Comparison of ENCODE assay signal across 20 cellular contexts in the genomic region with DNA sequence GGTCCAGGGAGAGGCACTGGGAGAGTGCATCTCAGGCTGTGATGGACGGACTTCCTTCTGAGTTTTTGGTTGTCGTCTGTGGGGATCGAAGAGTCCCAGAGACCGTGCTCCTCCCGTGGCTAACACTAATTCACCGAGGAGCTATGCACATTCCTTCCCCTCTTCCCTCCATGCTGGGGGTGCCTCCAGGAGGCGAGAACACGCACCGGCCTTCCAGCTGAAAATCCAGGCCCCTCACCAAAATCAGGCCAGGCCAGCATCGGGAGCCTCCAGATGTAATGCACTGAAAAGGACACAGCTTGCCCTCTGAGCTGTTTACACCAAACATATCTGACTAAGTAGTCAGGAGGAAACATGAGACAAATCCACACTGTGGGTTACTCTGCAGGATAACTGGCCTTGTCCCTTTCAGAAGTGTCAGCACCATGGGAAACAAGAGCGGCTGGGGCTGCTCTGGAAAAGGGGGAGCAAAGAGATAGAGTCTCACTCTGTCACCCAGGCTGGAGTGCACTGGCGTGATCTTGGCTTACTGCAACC. TPM values are rescaled to one million over a fixed set of nuclear protein-coding genes. Genes with fewer than 3 reads are reported as not detected.
DNase-seq lines count a peak whose midpoint lies in the region; ATAC-seq and TF ChIP-seq lines count a peak whose summit lies in the region.
"Had no signal": no experiment of that assay in that cellular context is flagged by ENCODE, and none has a peak within 500 bp of the region (broad histone marks: within the 10 kb centered on the region; RNA-seq: fewer than 3 reads in every experiment).

No MANE protein-coding gene starts in this region.

- no peaks in the 10 kb centered on the region for H4K20me1 ChIP-seq in H9 (ENCODE audit: control insufficient read depth, insufficient read depth, insufficient read length)

- H3K9me3 Mint-ChIP-seq in H9 (no peaks in the 10 kb centered on the region), chondrocyte (ENCODE audit: low read depth) (no peaks in the 10 kb centered on the region)
- H3K9me3 Mint-ChIP-seq: activated CD8-positive, alpha-beta T cell treated with anti-CD3 and anti-CD28 coated beads for 36 hours; memory B cell; WTC11 had no signal

- H3K4me3 Mint-ChIP-seq in H9 (no peak overlapping the region), chondrocyte (ENCODE audit: unreplicated experiment) (no peak overlapping the region)
- H3K4me3 Mint-ChIP-seq: activated CD8-positive, alpha-beta T cell treated with anti-CD3 and anti-CD28 coated beads for 36 hours; memory B cell; T-helper 17 cell; WTC11 had no signal

- peaks cover 2% of the 10 kb centered on the region; the same call in 1 of the 2 replicates for H3K27me3 Mint-ChIP-seq in H9 (ENCODE audit: low read depth)
- H3K27me3 Mint-ChIP-seq in chondrocyte (ENCODE audit: low read depth): peaks cover 4% of the 10 kb centered on the region
- H3K27me3 Mint-ChIP-seq: activated CD8-positive, alpha-beta T cell treated with anti-CD3 and anti-CD28 coated beads for 36 hours; memory B cell had no signal

- H3K27ac ChIP-seq in H9 (ENCODE audit: insufficient read length, low read depth, low read length) (no peak overlapping the region), mesenchymal stem cell (ENCODE audit: low read length, poor library complexity, severe bottlenecking) (no peak overlapping the region), spleen (no peak overlapping the region)
- H3K27ac ChIP-seq: breast epithelium, heart left ventricle, SJCRH30 had no signal

- no peak overlapping the region for H4K8ac ChIP-seq in H9 (replicated peaks; ENCODE audit: insufficient read length, low read depth, low read length)
- peak overlapping the region; percentile 8 for H4K8ac ChIP-seq in mesenchymal stem cell (ENCODE audit: low read length)

- DNase-seq in H9 (no peak), chondrocyte (ENCODE audit: low spot score) (peak; percentile 13), mesenchymal stem cell (peak; percentile 82), spleen (peak; percentile 35), cerebellar nuclear complex (lab: John Stamatoyannopoulos, UW) (no peak)
- DNase-seq in stimulated activated CD4-positive, alpha-beta T cell treated with anti-CD3 and anti-CD28 coated beads, Interleukin-1b, Interleukin-23, amount 100 ng/mL, for 48 hours: no peak
- DNase-seq: activated CD8-positive, alpha-beta T cell treated with anti-CD3 and anti-CD28 coated beads for 36 hours; BE2C; erythroblast; heart left ventricle; NCI-H2171 treated with DMSO at 0.1 percent for 48 hours; OCI-M1; T-helper 17 cell had no signal

- intact Hi-C loops in spleen (cut with DNase I; ENCODE audit: low total_unique reads): no loop called here

- no peak overlapping the region for H3K56ac ChIP-seq in H9 (ENCODE audit: insufficient read length, low read depth, low read length)

- H3K79me2 ChIP-seq in H9 (ENCODE audit: insufficient read depth, low read length): no peaks in the 10 kb centered on the region

- H2AFZ ChIP-seq in H9 (ENCODE audit: low read length) (no peak overlapping the region), mesenchymal stem cell (ENCODE audit: low read depth, low read length) (peak overlapping the region; percentile 18)

- TF ChIP-seq POLR2A in spleen (IDR thresholded peaks at IDR 0.05): no peak

- no peaks in the 10 kb centered on the region for H3K36me3 Mint-ChIP-seq in H9 (ENCODE audit: insufficient read depth in 1 of 3, low read depth in 3 of 3)
- no peaks in the 10 kb centered on the region for H3K36me3 Mint-ChIP-seq in chondrocyte (ENCODE audit: low read depth)
- H3K36me3 Mint-ChIP-seq: memory B cell, WTC11 had no signal

- H3K4me1 ChIP-seq in H9 (ENCODE audit: insufficient read depth, low read length): no peaks in the 10 kb centered on the region
- peaks cover 9% of the 10 kb centered on the region for H3K4me1 ChIP-seq in mesenchymal stem cell (ENCODE audit: control insufficient read depth, insufficient read depth, low read depth, low read length)
- peaks cover 0 to 16% (median 5%) of the 10 kb centered on the region in 6 donors for H3K4me1 ChIP-seq in spleen
- H3K4me1 ChIP-seq: breast epithelium had no signal

- no peaks in the 10 kb centered on the region for H3K27me3 ChIP-seq in H9 (ENCODE audit: insufficient read depth, low read length)
- H3K27me3 ChIP-seq in mesenchymal stem cell (ENCODE audit: control insufficient read depth in 1 of 2, insufficient read depth in 1 of 2, low read length in 2 of 2): peaks cover 0 to 8% of the 10 kb centered on the region in 2 experiments
- no peaks in the 10 kb centered on the region for H3K27me3 ChIP-seq in spleen (replicated peaks in 1 of 7)
- H3K27me3 ChIP-seq: BE2C, breast epithelium, heart left ventricle, SJCRH30 had no signal

- H3K4ac ChIP-seq in H9 (ENCODE audit: low read depth, low read length): no peak overlapping the region
- H3K4ac ChIP-seq in mesenchymal stem cell (ENCODE audit: low read depth in 1 of 2, low read length in 2 of 2): no peak overlapping the region

- H3K9ac ChIP-seq in H9 (ENCODE audit: extremely low read depth, insufficient read length, low read length): no peak overlapping the region
- H3K9ac ChIP-seq in mesenchymal stem cell (ENCODE audit: low read length): no peak overlapping the region

- no peak overlapping the region for H2BK120ac ChIP-seq in H9 (ENCODE audit: low read depth, low read length, poor library complexity, severe bottlenecking)
- no peak overlapping the region for H2BK120ac ChIP-seq in mesenchymal stem cell (ENCODE audit: low read depth, low read length)

- H2BK12ac ChIP-seq in H9 (ENCODE audit: insufficient read length, low read depth, low read length) (no peak overlapping the region), mesenchymal stem cell (ENCODE audit: low read length in 2 of 2) (no peak overlapping the region)

- no peak overlapping the region for H2BK20ac ChIP-seq in H9 (ENCODE audit: low read depth, low read length, poor library complexity, severe bottlenecking)

- TF ChIP-seq CTCF in H9 (conservative IDR thresholded peaks at IDR 0.05): no peak
- no peak for TF ChIP-seq CTCF in chondrocyte (IDR thresholded peaks at IDR 0.05)
- no peak for TF ChIP-seq CTCF in spleen (IDR thresholded peaks at IDR 0.05 in 8 of 11, conservative IDR thresholded peaks at IDR 0.05 in 3 of 11)

- H3K79me1 ChIP-seq in H9 (ENCODE audit: insufficient read depth, low read depth, low read length, poor library complexity, severe bottlenecking) (no peaks in the 10 kb centered on the region), mesenchymal stem cell (replicated peaks; ENCODE audit: low read length, poor library complexity, severe bottlenecking) (no peaks in the 10 kb centered on the region)

- no peak overlapping the region for H4K5ac ChIP-seq in H9 (ENCODE audit: insufficient read length, low read depth, low read length)

- H3K18ac ChIP-seq in H9 (ENCODE audit: insufficient read length, low read depth, low read length) (no peak overlapping the region), mesenchymal stem cell (ENCODE audit: low read depth in 1 of 2, low read length in 2 of 2) (peak overlapping the region; percentile 60 to 72)

- H3T11ph ChIP-seq in H9 (ENCODE audit: low read length): no peak overlapping the region

- H3K4me1 Mint-ChIP-seq in H9 (peaks cover 12 to 16% of the 10 kb centered on the region in 2 experiments; a peak in 3 of 4 replicates), chondrocyte (ENCODE audit: low read depth) (peaks cover 12% of the 10 kb centered on the region)

- H2BK5ac ChIP-seq in H9 (ENCODE audit: insufficient read length, low read length) (no peak overlapping the region), mesenchymal stem cell (ENCODE audit: low read depth, low read length, poor library complexity, severe bottlenecking) (no peak overlapping the region)

- H2AK5ac ChIP-seq in H9 (ENCODE audit: insufficient read length, low read length) (no peak overlapping the region), mesenchymal stem cell (ENCODE audit: low read length, severe bottlenecking) (no peak overlapping the region)

- H3K4me2 ChIP-seq in H9 (ENCODE audit: insufficient read depth, insufficient read length, low read length) (no peak overlapping the region), mesenchymal stem cell (ENCODE audit: low read length, poor library complexity, severe bottlenecking) (no peak overlapping the region)

- ATAC-seq in GM21619 (IDR thresholded peaks at IDR 0.05; ENCODE audit: unreplicated experiment): no peak
- ATAC-seq: activated CD8-positive, alpha-beta T cell treated with anti-CD3 and anti-CD28 coated beads for 36 hours; heart left ventricle; sciatic nerve; T-helper 17 cell; WTC11 had no signal

- peak overlapping the region in 2 of 3 experiments; percentile 50 to 74; a peak in 4 of 7 replicates for H3K27ac Mint-ChIP-seq in H9
- H3K27ac Mint-ChIP-seq in chondrocyte (ENCODE audit: unreplicated experiment): no peak overlapping the region
- H3K27ac Mint-ChIP-seq: activated CD8-positive, alpha-beta T cell treated with anti-CD3 and anti-CD28 coated beads for 36 hours; memory B cell; T-helper 17 cell; WTC11 had no signal

- H3K14ac ChIP-seq in H9 (ENCODE audit: insufficient read depth, low read length): no peak overlapping the region
- no peak overlapping the region for H3K14ac ChIP-seq in mesenchymal stem cell (ENCODE audit: low read length in 2 of 2)

- WGBS in H9 (ENCODE audit: extremely low coverage, insufficient read length, low lambda C conversion rate): no CpG with 5 or more reads among the region's 12 CpGs
- 69% methylated on average over 11 of the region's 12 CpGs for WGBS in mesenchymal stem cell
- WGBS in spleen, 5 donors: 81 to 93% (median 92%) methylated on average over 12 of the region's 12 CpGs

- no peaks in the 10 kb centered on the region for H3K36me3 ChIP-seq in mesenchymal stem cell (ENCODE audit: control insufficient read depth in 1 of 2, insufficient read depth in 2 of 2, low read depth in 1 of 2, low read length in 2 of 2)
- H3K36me3 ChIP-seq in spleen: no peaks in the 10 kb centered on the region
- H3K36me3 ChIP-seq: BE2C, breast epithelium, heart left ventricle, SJCRH30 had no signal

- H4K91ac ChIP-seq in H9 (ENCODE audit: insufficient read length, low read depth, low read length) (no peak overlapping the region), mesenchymal stem cell (ENCODE audit: low read length) (no peak overlapping the region)

- H3K9me3 ChIP-seq in H9 (ENCODE audit: control insufficient read depth, low read depth, low read length) (no peaks in the 10 kb centered on the region), mesenchymal stem cell (ENCODE audit: control insufficient read depth, low read length) (no peaks in the 10 kb centered on the region), spleen (no peaks in the 10 kb centered on the region)
- H3K9me3 ChIP-seq: BE2C, breast epithelium, heart left ventricle, SJCRH30 had no signal

- H3K4me3 ChIP-seq in mesenchymal stem cell (ENCODE audit: insufficient read depth in 1 of 2, low read depth in 1 of 2, low read length in 2 of 2) (no peak overlapping the region), spleen (no peak overlapping the region)
- H3K4me3 ChIP-seq: breast epithelium, heart left ventricle, SJCRH30 had no signal

- H3K23ac ChIP-seq in H9 (ENCODE audit: insufficient read length, low read depth, low read length) (no peak overlapping the region), mesenchymal stem cell (ENCODE audit: low read length in 2 of 2) (no peak overlapping the region)

- no peaks in the 10 kb centered on the region for H3K23me2 ChIP-seq in H9 (ENCODE audit: insufficient read length, low read depth, low read length, poor library complexity, severe bottlenecking)

- H2BK15ac ChIP-seq in H9 (ENCODE audit: low read depth, low read length): no peak overlapping the region
- no peak overlapping the region for H2BK15ac ChIP-seq in mesenchymal stem cell (ENCODE audit: low read depth, poor library complexity, severe bottlenecking)

RNA-seq across cellular contexts. Expression of a gene that starts 5.5 kb away (rescaled TPM):
- not detected in 2 replicates for total RNA-seq in H9 (2021)
- 11.4 TPM in 1 of 3 replicates, not detected in the others for total RNA-seq in chondrocyte
- not detected for polyA plus RNA-seq in mesenchymal stem cell (2013, experiment 1 of 2)
- not detected for polyA plus RNA-seq in mesenchymal stem cell (2013, experiment 2 of 2)
- 10 to 100 TPM in 4 of 7 donors, not detected in 3; 24.2 to 62.3 (median 32.6) TPM for total RNA-seq in spleen
- not detected for polyA plus RNA-seq in spleen
- total RNA-seq: activated CD8-positive, alpha-beta T cell treated with anti-CD3 and anti-CD28 coated beads for 36 hours; breast epithelium; HT1080; SJCRH30; T-helper 17 cell; WTC11 had no signal
- polyA plus RNA-seq: heart left ventricle had no signal

RNA-seq across cellular contexts. Expression of a gene that starts 14.1 kb away (rescaled TPM):
- total RNA-seq in H9 (2021) (not detected in 2 replicates), chondrocyte (not detected in 3 replicates), spleen (not detected)
- not detected for polyA plus RNA-seq in mesenchymal stem cell (2013, experiment 1 of 2)
- not detected for polyA plus RNA-seq in mesenchymal stem cell (2013, experiment 2 of 2)
- polyA plus RNA-seq in spleen: not detected
- total RNA-seq: activated CD8-positive, alpha-beta T cell treated with anti-CD3 and anti-CD28 coated beads for 36 hours; breast epithelium; heart left ventricle; HT1080; sciatic nerve; SJCRH30; T-helper 17 cell; WTC11 had no signal
- polyA plus RNA-seq: heart left ventricle had no signal

RNA-seq across cellular contexts. Expression of a gene that starts 23.3 kb away (rescaled TPM):
- total RNA-seq in H9 (2021) (3.9 and 4.3 TPM in 2 replicates), chondrocyte (7.1 to 8.7 TPM (median 8.2 TPM) in 3 replicates), spleen (10 to 100 TPM in 4 of 7 donors, 1 to 10 TPM in 3; 8.7 to 11.3 (median 10.2) TPM)
- polyA plus RNA-seq in mesenchymal stem cell (2013, experiment 1 of 2): 3.5 TPM
- 3.9 TPM for polyA plus RNA-seq in mesenchymal stem cell (2013, experiment 2 of 2)
- 1 to 10 TPM; 6.4 to 7.9 (median 6.7) TPM for polyA plus RNA-seq in spleen

Comparison
In these comparisons a context has a peak if more than half of its experiments do, and no peak if none do; other contexts are left out.
1. DNase-seq: peak in chondrocyte (single experiment), mesenchymal stem cell (single experiment) and spleen (single experiment); none in H9 (single experiment), stimulated activated CD4-positive, alpha-beta T cell treated with anti-CD3 and anti-CD28 coated beads, Interleukin-1b, Interleukin-23, amount 100 ng/mL, for 48 hours (single experiment) and cerebellar nuclear complex (0 of 2).